In the genomic region with DNA sequence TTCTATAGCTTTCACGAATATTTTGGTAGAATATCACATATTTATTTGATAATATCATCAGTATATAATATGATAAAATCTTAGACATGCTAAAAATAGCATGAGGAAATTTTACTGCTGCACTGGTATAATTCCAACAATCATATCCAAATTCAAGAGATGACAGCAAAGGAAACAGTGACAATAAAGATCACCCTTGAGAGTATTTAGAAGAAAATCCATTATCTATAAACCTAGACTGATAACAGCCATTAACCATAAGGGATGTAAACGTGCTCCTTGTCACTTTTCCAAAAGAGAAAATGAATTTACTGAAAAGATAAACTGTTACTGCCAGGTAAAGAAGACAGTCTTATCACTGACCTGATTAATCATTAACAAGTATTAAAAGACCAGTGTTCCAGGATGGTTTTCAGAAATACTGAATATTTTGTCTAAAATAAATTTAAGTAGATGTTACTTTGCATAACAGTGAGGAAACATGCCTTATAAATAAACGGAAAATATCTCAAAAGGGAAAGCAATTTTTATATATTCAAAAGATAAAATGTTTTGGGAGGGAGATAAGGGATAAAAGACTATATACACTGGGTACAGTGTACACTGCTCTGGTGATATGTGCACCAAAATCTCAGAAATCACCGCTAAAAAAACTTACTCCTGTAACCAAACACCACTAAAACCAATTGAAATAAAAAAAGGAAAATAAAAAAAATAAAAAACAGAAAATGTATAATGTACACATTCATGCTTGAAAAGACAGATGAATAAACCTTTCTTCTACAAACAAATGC, we compare ENCODE assay signal across 2 cellular contexts.
TF ChIP-seq lines count a peak whose summit lies in the region.

No MANE protein-coding gene starts in this region.

TF ChIP-seq in SK-N-SH, 30 proteins besides CTCF, POLR2A, EP300 and RAD21 (continued from another document):
- TF ChIP-seq CHD2 (IDR thresholded peaks at IDR 0.05; ENCODE audit: low read length, partially characterized antibody) = no peak
- no peak for TF ChIP-seq YY1 (IDR thresholded peaks at IDR 0.05; ENCODE audit: low read depth)
- TF ChIP-seq RCOR1 (IDR thresholded peaks at IDR 0.05; ENCODE audit: low read length) = no peak
- TF ChIP-seq ELF1 (IDR thresholded peaks at IDR 0.05) = no peak
- TF ChIP-seq, protein P1, sequence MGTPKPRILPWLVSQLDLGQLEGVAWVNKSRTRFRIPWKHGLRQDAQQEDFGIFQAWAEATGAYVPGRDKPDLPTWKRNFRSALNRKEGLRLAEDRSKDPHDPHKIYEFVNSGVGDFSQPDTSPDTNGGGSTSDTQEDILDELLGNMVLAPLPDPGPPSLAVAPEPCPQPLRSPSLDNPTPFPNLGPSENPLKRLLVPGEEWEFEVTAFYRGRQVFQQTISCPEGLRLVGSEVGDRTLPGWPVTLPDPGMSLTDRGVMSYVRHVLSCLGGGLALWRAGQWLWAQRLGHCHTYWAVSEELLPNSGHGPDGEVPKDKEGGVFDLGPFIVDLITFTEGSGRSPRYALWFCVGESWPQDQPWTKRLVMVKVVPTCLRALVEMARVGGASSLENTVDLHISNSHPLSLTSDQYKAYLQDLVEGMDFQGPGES (IDR thresholded peaks at IDR 0.05; ENCODE audit: low read depth, low read length) = no peak
- no peak for TF ChIP-seq MEF2A (IDR thresholded peaks at IDR 0.05; ENCODE audit: borderline replicate concordance, low read depth)
- TF ChIP-seq RFX5 (IDR thresholded peaks at IDR 0.05; ENCODE audit: low read length) = no peak
- TF ChIP-seq, protein P2, sequence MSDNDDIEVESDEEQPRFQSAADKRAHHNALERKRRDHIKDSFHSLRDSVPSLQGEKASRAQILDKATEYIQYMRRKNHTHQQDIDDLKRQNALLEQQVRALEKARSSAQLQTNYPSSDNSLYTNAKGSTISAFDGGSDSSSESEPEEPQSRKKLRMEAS (IDR thresholded peaks at IDR 0.05; ENCODE audit: low read depth) = no peak
- TF ChIP-seq TCF12 (IDR thresholded peaks at IDR 0.05) = no peak
- no peak for TF ChIP-seq NRF1 (IDR thresholded peaks at IDR 0.05; ENCODE audit: low read depth, low read length)

TF ChIP-seq in neural cell, 6 proteins besides CTCF, POLR2A, EP300 and RAD21 (continued from another document):
- TF ChIP-seq, protein P3, sequence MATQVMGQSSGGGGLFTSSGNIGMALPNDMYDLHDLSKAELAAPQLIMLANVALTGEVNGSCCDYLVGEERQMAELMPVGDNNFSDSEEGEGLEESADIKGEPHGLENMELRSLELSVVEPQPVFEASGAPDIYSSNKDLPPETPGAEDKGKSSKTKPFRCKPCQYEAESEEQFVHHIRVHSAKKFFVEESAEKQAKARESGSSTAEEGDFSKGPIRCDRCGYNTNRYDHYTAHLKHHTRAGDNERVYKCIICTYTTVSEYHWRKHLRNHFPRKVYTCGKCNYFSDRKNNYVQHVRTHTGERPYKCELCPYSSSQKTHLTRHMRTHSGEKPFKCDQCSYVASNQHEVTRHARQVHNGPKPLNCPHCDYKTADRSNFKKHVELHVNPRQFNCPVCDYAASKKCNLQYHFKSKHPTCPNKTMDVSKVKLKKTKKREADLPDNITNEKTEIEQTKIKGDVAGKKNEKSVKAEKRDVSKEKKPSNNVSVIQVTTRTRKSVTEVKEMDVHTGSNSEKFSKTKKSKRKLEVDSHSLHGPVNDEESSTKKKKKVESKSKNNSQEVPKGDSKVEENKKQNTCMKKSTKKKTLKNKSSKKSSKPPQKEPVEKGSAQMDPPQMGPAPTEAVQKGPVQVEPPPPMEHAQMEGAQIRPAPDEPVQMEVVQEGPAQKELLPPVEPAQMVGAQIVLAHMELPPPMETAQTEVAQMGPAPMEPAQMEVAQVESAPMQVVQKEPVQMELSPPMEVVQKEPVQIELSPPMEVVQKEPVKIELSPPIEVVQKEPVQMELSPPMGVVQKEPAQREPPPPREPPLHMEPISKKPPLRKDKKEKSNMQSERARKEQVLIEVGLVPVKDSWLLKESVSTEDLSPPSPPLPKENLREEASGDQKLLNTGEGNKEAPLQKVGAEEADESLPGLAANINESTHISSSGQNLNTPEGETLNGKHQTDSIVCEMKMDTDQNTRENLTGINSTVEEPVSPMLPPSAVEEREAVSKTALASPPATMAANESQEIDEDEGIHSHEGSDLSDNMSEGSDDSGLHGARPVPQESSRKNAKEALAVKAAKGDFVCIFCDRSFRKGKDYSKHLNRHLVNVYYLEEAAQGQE (IDR thresholded peaks at IDR 0.05; ENCODE audit: borderline replicate concordance) = no peak
- TF ChIP-seq POLR2AphosphoS5 (IDR thresholded peaks at IDR 0.05) = peak; percentile 52
